18 cellular contexts compared by ENCODE assay signal in genomic region chr4:8306511-8307021, GRCh38. TPM values are rescaled to one million over a fixed set of nuclear protein-coding genes. Genes with fewer than 3 reads are reported as not detected.
DNase-seq lines count a peak whose midpoint lies in the region; ATAC-seq, FAIRE-seq and TF ChIP-seq lines count a peak whose summit lies in the region.
"Had no signal": no experiment of that assay in that cellular context is flagged by ENCODE, and none has a peak within 500 bp of the region (broad histone marks: within the 10 kb centered on the region; RNA-seq: fewer than 3 reads in every experiment).

No MANE protein-coding gene starts in this region.

- no peak for ATAC-seq in stimulated activated naive B cell treated with anti-CD40 and anti-IgM and Interleukin-4, amounts not matched to agents 10 μg/mL and 1 μg/mL and 100 μg/mL, for 72 hours (replicated peaks)
- ATAC-seq in GM19395 (IDR thresholded peaks at IDR 0.05; ENCODE audit: unreplicated experiment), result no peak
- ATAC-seq: CD8-positive, alpha-beta T cell had no signal

- peaks cover 15 to 33% of the 10 kb centered on the region in 2 donors for H3K27me3 Mint-ChIP-seq in stimulated activated naive B cell treated with anti-CD40 and anti-IgM and Interleukin-4, amounts not matched to agents 10 μg/mL and 1 μg/mL and 100 μg/mL, for 72 hours

- no peaks in the 10 kb centered on the region for H3K4me1 ChIP-seq in kidney (ENCODE audit: control insufficient read depth in 1 of 2, insufficient read depth in 1 of 2, low read depth in 1 of 2, low read length in 2 of 2)
- peaks cover 18% of the 10 kb centered on the region for H3K4me1 ChIP-seq in suprapubic skin

- H3K9ac ChIP-seq in kidney (ENCODE audit: low read length in 2 of 2), result no peak overlapping the region

- H3K4me3 Mint-ChIP-seq in stimulated activated naive B cell treated with anti-CD40 and anti-IgM and Interleukin-4, amounts not matched to agents 10 μg/mL and 1 μg/mL and 100 μg/mL, for 72 hours, result no peak overlapping the region
- H3K4me3 Mint-ChIP-seq: CD8-positive, alpha-beta T cell had no signal

- peaks cover 0 to 4% of the 10 kb centered on the region in 2 donors for H3K9me3 Mint-ChIP-seq in stimulated activated naive B cell treated with anti-CD40 and anti-IgM and Interleukin-4, amounts not matched to agents 10 μg/mL and 1 μg/mL and 100 μg/mL, for 72 hours
- H3K9me3 Mint-ChIP-seq: CD8-positive, alpha-beta T cell had no signal

- no peak for FAIRE-seq in kidney (lab: Jason Lieb, UNC)
- FAIRE-seq: H54 had no signal

- no peak for TF ChIP-seq POLR2A in suprapubic skin (IDR thresholded peaks at IDR 0.05)

- H3K36me3 Mint-ChIP-seq in stimulated activated naive B cell treated with anti-CD40 and anti-IgM and Interleukin-4, amounts not matched to agents 10 μg/mL and 1 μg/mL and 100 μg/mL, for 72 hours, result no peaks in the 10 kb centered on the region
- H3K36me3 Mint-ChIP-seq: CD8-positive, alpha-beta T cell had no signal

- TF ChIP-seq CTCF in dorsolateral prefrontal cortex (IDR thresholded peaks at IDR 0.05 in 54 of 56, conservative IDR thresholded peaks at IDR 0.05 in 2 of 56; ENCODE audit: low read depth in 1 of 56, partially characterized antibody in 56 of 56) (no peak), kidney (IDR thresholded peaks at IDR 0.05; ENCODE audit: borderline replicate concordance, extremely low read depth, insufficient read depth) (no peak), suprapubic skin (IDR thresholded peaks at IDR 0.05) (no peak)

- DNase-seq in DMS 273 (lab: John Stamatoyannopoulos, UW; ENCODE audit: unreplicated experiment), result peak; percentile 37
- DNase-seq in DMS 273 treated with DMSO at 0.1 percent for 48 hours (lab: John Stamatoyannopoulos, UW), result no peak
- peak in 7 of 10 donors; percentile 20 to 68 (median 47) for DNase-seq in dorsolateral prefrontal cortex
- peak; percentile 61 for DNase-seq in kidney
- DNase-seq in suprapubic skin (ENCODE audit: low spot score in 2 of 2), result peak; percentile 65 to 74
- no peak for DNase-seq in SHP77 treated with DMSO at 0.1 percent for 48 hours (lab: John Stamatoyannopoulos, UW)
- no peak for DNase-seq in stimulated activated naive B cell treated with anti-CD40 and anti-IgM and Interleukin-4, amounts not matched to agents 10 μg/mL and 1 μg/mL and 100 μg/mL, for 72 hours
- DNase-seq: activated CD4-positive, alpha-beta T cell treated with anti-CD3 and anti-CD28 coated beads, Interleukin-2, amount 50 U/mL, for 4 hours; CD8-positive, alpha-beta T cell; GF-D8; islet precursor cell; RPMI8226; stimulated activated CD4-positive, alpha-beta T cell treated with anti-CD3 and anti-CD28 coated beads, Interleukin-4, amount 100 ng/mL, for 4 hours; stimulated activated naive CD4-positive, alpha-beta T cell treated with Interleukin-2 at 50 U/mL for 16 hours had no signal

- H3K27ac ChIP-seq in dorsolateral prefrontal cortex (no peak overlapping the region), kidney (ENCODE audit: low read depth in 2 of 2, low read length in 2 of 2) (no peak overlapping the region), suprapubic skin (no peak overlapping the region)
- H3K27ac ChIP-seq: 22Rv1 had no signal

- H3K27me3 ChIP-seq in dorsolateral prefrontal cortex (no peaks in the 10 kb centered on the region), suprapubic skin (peaks cover 13% of the 10 kb centered on the region)

- no peaks in the 10 kb centered on the region for H3K36me3 ChIP-seq in kidney (ENCODE audit: control insufficient read depth in 1 of 2, insufficient read depth in 2 of 2, low read length in 2 of 2)
- H3K36me3 ChIP-seq in suprapubic skin, result no peaks in the 10 kb centered on the region

- 40% methylated on average over 1 of the region's 16 CpGs for WGBS in suprapubic skin

- H3K27ac Mint-ChIP-seq in stimulated activated naive B cell treated with anti-CD40 and anti-IgM and Interleukin-4, amounts not matched to agents 10 μg/mL and 1 μg/mL and 100 μg/mL, for 72 hours, result no peak overlapping the region
- H3K27ac Mint-ChIP-seq: CD8-positive, alpha-beta T cell had no signal

- TF ChIP-seq EP300 in suprapubic skin (IDR thresholded peaks at IDR 0.05), result no peak

- no peak overlapping the region for H3K4me3 ChIP-seq in dorsolateral prefrontal cortex
- no peak overlapping the region for H3K4me3 ChIP-seq in kidney (ENCODE audit: low read length in 2 of 2)
- no peak overlapping the region for H3K4me3 ChIP-seq in suprapubic skin

- intact Hi-C loops in dorsolateral prefrontal cortex (cut with DNase I) (no loop called here), kidney (cut with DNase I) (no loop called here)

- H3K4me1 Mint-ChIP-seq in stimulated activated naive B cell treated with anti-CD40 and anti-IgM and Interleukin-4, amounts not matched to agents 10 μg/mL and 1 μg/mL and 100 μg/mL, for 72 hours, result peaks cover 0 to 2% of the 10 kb centered on the region in 2 donors

- H3K9me3 ChIP-seq in kidney (ENCODE audit: control insufficient read depth in 1 of 2, low read length in 2 of 2), result no peaks in the 10 kb centered on the region
- no peaks in the 10 kb centered on the region for H3K9me3 ChIP-seq in suprapubic skin

RNA-seq across cellular contexts. Expression of gene HTRA3, which starts 37.0 kb away (rescaled TPM):
- total RNA-seq in dorsolateral prefrontal cortex, result 1 to 10 TPM in 13 of 120 experiments, under 1 TPM in 94, not detected in 13; 0.16 to 3.3 (median 0.52) TPM
- 1.7 TPM for total RNA-seq in kidney
- polyA plus RNA-seq in kidney (ENCODE audit: insufficient read depth, low read depth, low replicate concordance), result 6.5 TPM
- 10 to 100 TPM in 2 of 4 donors, 1 to 10 TPM in 2; 3.3 to 22.5 (median 10.3) TPM for total RNA-seq in suprapubic skin
- total RNA-seq: CD8-positive, alpha-beta T cell; T-helper 2 cell treated with Interferon-gamma antibody and Interleukin-4, amounts not matched to agents 100 ng/mL and 5 ng/mL, for 36 hours had no signal

Comparison
In these comparisons a context has a peak if more than half of its experiments do, and no peak if none do; other contexts are left out.
1. DNase-seq: peak in DMS 273 (single experiment), dorsolateral prefrontal cortex (7 of 10), kidney (single experiment) and suprapubic skin (2 of 2); none in DMS 273 treated with DMSO at 0.1 percent for 48 hours (single experiment), SHP77 treated with DMSO at 0.1 percent for 48 hours (single experiment) and stimulated activated naive B cell treated with anti-CD40 and anti-IgM and Interleukin-4, amounts not matched to agents 10 μg/mL and 1 μg/mL and 100 μg/mL, for 72 hours (single experiment).